8 cellular contexts compared by ENCODE assay signal in the genomic region with DNA sequence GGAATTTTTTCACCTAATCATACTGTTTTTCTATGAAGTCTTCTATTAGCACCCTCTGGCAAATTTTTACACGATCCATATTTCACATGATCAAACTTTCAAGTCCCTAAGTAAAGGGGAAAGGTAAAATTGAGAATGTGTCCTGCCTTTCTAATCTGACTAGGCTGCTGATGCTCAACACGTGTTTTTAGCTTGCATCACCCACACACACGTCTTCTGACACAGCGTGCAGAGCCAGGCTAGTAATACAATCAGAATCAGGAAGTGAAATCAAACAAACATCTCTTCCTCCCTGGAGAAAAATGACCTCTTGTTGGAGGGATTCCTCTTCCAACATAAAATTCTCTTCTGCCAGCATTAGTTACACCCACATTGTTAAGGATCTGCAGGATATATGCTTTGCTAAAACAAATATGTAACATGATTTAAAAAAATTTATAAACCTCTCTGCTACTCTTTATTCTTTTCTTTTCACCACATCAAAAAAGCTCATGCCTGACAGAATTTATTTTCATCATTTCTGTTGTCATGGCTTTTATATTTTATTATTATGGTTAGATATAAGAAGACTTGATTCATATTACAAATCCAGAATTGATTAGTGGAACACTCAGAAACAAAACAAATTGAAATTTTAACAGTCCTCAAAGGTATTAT.
DNase-seq lines count a peak whose midpoint lies in the region; ATAC-seq, FAIRE-seq and TF ChIP-seq lines count a peak whose summit lies in the region.

No MANE protein-coding gene starts in this region.

- H3K9me3 Mint-ChIP-seq in CD14-positive monocyte (peaks cover 0 to 6% (median 3%) of the 10 kb centered on the region in 7 donors), GM23338 (no peaks in the 10 kb centered on the region)

- intact Hi-C loops in CD14-positive monocyte (cut with micrococcal nuclease) (loop anchor here (2.0 to 10.0 kb wide), 2 partner anchors 80 to 124 kb away; no protein-coding TSS in a partner anchor), OCI-LY7 (cut with micrococcal nuclease; ENCODE audit: unreplicated experiment) (no loop called here), kidney (cut with DNase I) (no loop called here)

- H3K4me1 ChIP-seq in GM23338 (ENCODE audit: insufficient read depth) (no peaks in the 10 kb centered on the region), OCI-LY7 (ENCODE audit: insufficient read depth, low read length, poor library complexity, severe bottlenecking) (no peaks in the 10 kb centered on the region), kidney (ENCODE audit: control insufficient read depth in 1 of 2, insufficient read depth in 1 of 2, low read depth in 1 of 2, low read length in 2 of 2) (no peaks in the 10 kb centered on the region)

- H3K9me2 ChIP-seq in GM23338 (ENCODE audit: insufficient read depth) (no peaks in the 10 kb centered on the region), OCI-LY7 (ENCODE audit: insufficient read depth, low read length) (no peaks in the 10 kb centered on the region)

- peaks cover 43% of the 10 kb centered on the region for H3K4me1 Mint-ChIP-seq in CD14-positive monocyte
- H3K4me1 Mint-ChIP-seq in GM23338: peaks cover 16% of the 10 kb centered on the region

- no peak overlapping the region for H3K4me3 ChIP-seq in GM23338
- H3K4me3 ChIP-seq in OCI-LY7 (ENCODE audit: low read depth, low read length, poor library complexity, severe bottlenecking): no peak overlapping the region
- no peak overlapping the region for H3K4me3 ChIP-seq in kidney (ENCODE audit: low read length in 2 of 2)

- H3K36me3 Mint-ChIP-seq in CD14-positive monocyte (no peaks in the 10 kb centered on the region), GM23338 (ENCODE audit: low read depth) (no peaks in the 10 kb centered on the region)

- no peaks in the 10 kb centered on the region for H3K36me3 ChIP-seq in GM23338 (ENCODE audit: insufficient read depth)
- H3K36me3 ChIP-seq in OCI-LY7 (ENCODE audit: insufficient read depth, low read length): no peaks in the 10 kb centered on the region
- no peaks in the 10 kb centered on the region for H3K36me3 ChIP-seq in kidney (ENCODE audit: control insufficient read depth in 1 of 2, insufficient read depth in 2 of 2, low read length in 2 of 2)

- H3F3A ChIP-seq in GM23338 (replicated peaks; ENCODE audit: low read depth): no peaks in the 10 kb centered on the region

- POLR2A ChIA-PET in OCI-LY7 (lab: Charles Lee): interaction anchor here (0.9 kb wide), 1 partner anchor 13 kb away, joined by 3 read pairs; no protein-coding TSS in a partner anchor

- H2AFZ ChIP-seq in GM23338 (0 out of 2 replicates have a peak overlapping the region, but pooled peaks have one; percentile 6), OCI-LY7 (ENCODE audit: low read length) (peak overlapping the region; percentile 46)

- no peaks in the 10 kb centered on the region for H3K9me3 ChIP-seq in OCI-LY7 (ENCODE audit: low read length)
- H3K9me3 ChIP-seq in kidney (ENCODE audit: control insufficient read depth in 1 of 2, low read length in 2 of 2): no peaks in the 10 kb centered on the region

- H3K9ac ChIP-seq in kidney (ENCODE audit: low read length in 2 of 2): no peak overlapping the region

- DNase-seq in CD14-positive monocyte (ENCODE audit: low spot score): peak; percentile 88
- no peak for DNase-seq in GM23338 (ENCODE audit: low spot score)
- peak; percentile 16 for DNase-seq in OCI-LY7 (ENCODE audit: low spot score)
- peak; percentile 88 for DNase-seq in amniotic epithelial cell (ENCODE audit: low read depth)
- no peak for DNase-seq in kidney
- DNase-seq in stimulated activated CD8-positive, alpha-beta memory T cell treated with anti-CD3 and anti-CD28 coated beads, Interleukin-15, amount 100 ng/mL, for 48 hours (ENCODE audit: low read depth in 2 of 2): peak; percentile 6 to 9
- no peak for DNase-seq in GM10266 (ENCODE audit: extremely low spot score)

- peaks cover 0 to 6% (median 0%) of the 10 kb centered on the region in 3 donors for H3K27me3 Mint-ChIP-seq in CD14-positive monocyte (ENCODE audit: low read depth in 3 of 3)
- H3K27me3 Mint-ChIP-seq in GM23338 (ENCODE audit: insufficient read depth, low read depth, poor library complexity): no peaks in the 10 kb centered on the region

- peak; percentile 77 for FAIRE-seq in kidney (lab: Jason Lieb, UNC)

- H3K4me2 ChIP-seq in GM23338: no peak overlapping the region
- 0 out of 2 replicates have a peak overlapping the region, but pooled peaks have one; percentile 4 for H3K4me2 ChIP-seq in OCI-LY7 (ENCODE audit: low read length)

- H3K79me2 ChIP-seq in GM23338 (replicated peaks; ENCODE audit: insufficient read depth): no peaks in the 10 kb centered on the region
- no peaks in the 10 kb centered on the region for H3K79me2 ChIP-seq in OCI-LY7 (ENCODE audit: insufficient read depth, low read depth, low read length)

- ATAC-seq in GM23338 (no peak), GM19467 (IDR thresholded peaks at IDR 0.05; ENCODE audit: unreplicated experiment) (no peak)

- TF ChIP-seq CTCF in CD14-positive monocyte (IDR thresholded peaks at IDR 0.05) (no peak), GM23338 (conservative IDR thresholded peaks at IDR 0.05; ENCODE audit: low read depth in 2 of 2) (no peak), OCI-LY7 (conservative IDR thresholded peaks at IDR 0.05; ENCODE audit: low read length) (no peak), kidney (IDR thresholded peaks at IDR 0.05; ENCODE audit: borderline replicate concordance, extremely low read depth, insufficient read depth) (no peak), GM10266 (IDR thresholded peaks at IDR 0.05; ENCODE audit: control insufficient read depth, insufficient read depth, low read depth, missing control alignments) (no peak)

- BruUV-seq in OCI-LY7 (replicated peaks; lab: Mats Ljungman, UMichigan): no TSS peak

- H3K4me3 Mint-ChIP-seq in CD14-positive monocyte (peak overlapping the region in 1 of 2 donors; percentile 5), GM23338 (no peak overlapping the region)

- H3K27ac ChIP-seq in GM23338 (ENCODE audit: low read depth) (no peak overlapping the region), OCI-LY7 (ENCODE audit: low read depth, low read length, poor library complexity, severe bottlenecking) (no peak overlapping the region), kidney (ENCODE audit: low read depth in 2 of 2, low read length in 2 of 2) (no peak overlapping the region)

- H4K20me1 ChIP-seq in GM23338 (replicated peaks; ENCODE audit: insufficient read depth) (no peaks in the 10 kb centered on the region), OCI-LY7 (ENCODE audit: insufficient read depth, low read length) (no peaks in the 10 kb centered on the region)

- peak overlapping the region; percentile 89 to 97 (median 95) for H3K27ac Mint-ChIP-seq in CD14-positive monocyte
- peak overlapping the region; percentile 37 for H3K27ac Mint-ChIP-seq in GM23338

- CTCF ChIA-PET in OCI-LY7 (lab: Charles Lee; ENCODE audit: unreplicated experiment): no interaction called here

- H3K27me3 ChIP-seq in GM23338 (ENCODE audit: insufficient read depth): no peaks in the 10 kb centered on the region

TF ChIP-seq in GM23338, 12 proteins besides CTCF, POLR2A, EP300 and RAD21 (continues in another document):
- no peak for TF ChIP-seq STAT1 (IDR thresholded peaks at IDR 0.05; ENCODE audit: unreplicated experiment)
- no peak for TF ChIP-seq EZH2phosphoT487 (IDR thresholded peaks at IDR 0.05; ENCODE audit: unreplicated experiment)
- TF ChIP-seq, protein P1, sequence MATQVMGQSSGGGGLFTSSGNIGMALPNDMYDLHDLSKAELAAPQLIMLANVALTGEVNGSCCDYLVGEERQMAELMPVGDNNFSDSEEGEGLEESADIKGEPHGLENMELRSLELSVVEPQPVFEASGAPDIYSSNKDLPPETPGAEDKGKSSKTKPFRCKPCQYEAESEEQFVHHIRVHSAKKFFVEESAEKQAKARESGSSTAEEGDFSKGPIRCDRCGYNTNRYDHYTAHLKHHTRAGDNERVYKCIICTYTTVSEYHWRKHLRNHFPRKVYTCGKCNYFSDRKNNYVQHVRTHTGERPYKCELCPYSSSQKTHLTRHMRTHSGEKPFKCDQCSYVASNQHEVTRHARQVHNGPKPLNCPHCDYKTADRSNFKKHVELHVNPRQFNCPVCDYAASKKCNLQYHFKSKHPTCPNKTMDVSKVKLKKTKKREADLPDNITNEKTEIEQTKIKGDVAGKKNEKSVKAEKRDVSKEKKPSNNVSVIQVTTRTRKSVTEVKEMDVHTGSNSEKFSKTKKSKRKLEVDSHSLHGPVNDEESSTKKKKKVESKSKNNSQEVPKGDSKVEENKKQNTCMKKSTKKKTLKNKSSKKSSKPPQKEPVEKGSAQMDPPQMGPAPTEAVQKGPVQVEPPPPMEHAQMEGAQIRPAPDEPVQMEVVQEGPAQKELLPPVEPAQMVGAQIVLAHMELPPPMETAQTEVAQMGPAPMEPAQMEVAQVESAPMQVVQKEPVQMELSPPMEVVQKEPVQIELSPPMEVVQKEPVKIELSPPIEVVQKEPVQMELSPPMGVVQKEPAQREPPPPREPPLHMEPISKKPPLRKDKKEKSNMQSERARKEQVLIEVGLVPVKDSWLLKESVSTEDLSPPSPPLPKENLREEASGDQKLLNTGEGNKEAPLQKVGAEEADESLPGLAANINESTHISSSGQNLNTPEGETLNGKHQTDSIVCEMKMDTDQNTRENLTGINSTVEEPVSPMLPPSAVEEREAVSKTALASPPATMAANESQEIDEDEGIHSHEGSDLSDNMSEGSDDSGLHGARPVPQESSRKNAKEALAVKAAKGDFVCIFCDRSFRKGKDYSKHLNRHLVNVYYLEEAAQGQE (IDR thresholded peaks at IDR 0.05; ENCODE audit: unreplicated experiment): no peak
- TF ChIP-seq POLR2AphosphoS5 (IDR thresholded peaks at IDR 0.05; ENCODE audit: low read depth): no peak
- no peak for TF ChIP-seq ZNF114 (CRISPR knock-in tag; IDR thresholded peaks at IDR 0.05)
- no peak for TF ChIP-seq EZH2 (IDR thresholded peaks at IDR 0.05; ENCODE audit: low read depth, unreplicated experiment)
- no peak for TF ChIP-seq JUNB (IDR thresholded peaks at IDR 0.05; ENCODE audit: unreplicated experiment)
- TF ChIP-seq CREB1 (CRISPR knock-in tag; IDR thresholded peaks at IDR 0.05; ENCODE audit: low read depth): no peak

Comparison
In these comparisons a context has a peak if more than half of its experiments do, and no peak if none do; other contexts are left out.
1. DNase-seq: peak in CD14-positive monocyte (single experiment), OCI-LY7 (single experiment), amniotic epithelial cell (single experiment) and stimulated activated CD8-positive, alpha-beta memory T cell treated with anti-CD3 and anti-CD28 coated beads, Interleukin-15, amount 100 ng/mL, for 48 hours (2 of 2); none in GM23338 (single experiment), kidney (single experiment) and GM10266 (single experiment).
2. intact Hi-C loops: an anchor here in CD14-positive monocyte (2.0 to 10.0 kb wide); none called in OCI-LY7 and kidney.